ENCODE assay signal across 2 cellular contexts in genomic region chr9:33223696-33224095, GRCh38.
TF ChIP-seq lines count a peak whose summit lies in the region.

No MANE protein-coding gene starts in this region.

TF ChIP-seq in IMR-90, 13 proteins besides CTCF, POLR2A, EP300 and RAD21:
- TF ChIP-seq ELK1 (IDR thresholded peaks at IDR 0.05; ENCODE audit: borderline replicate concordance, low read depth, low read length), result no peak
- 0 out of 2 replicates have a peak, but pooled peaks have one; percentile 13 for TF ChIP-seq SMC3 (IDR thresholded peaks at IDR 0.05; ENCODE audit: low read depth, low read length)
- TF ChIP-seq BHLHE40 (IDR thresholded peaks at IDR 0.05; ENCODE audit: low read depth, low read length), result no peak

TF ChIP-seq in WTC11, 78 proteins besides CTCF, POLR2A, EP300 and RAD21:
- TF ChIP-seq HMGXB4 (CRISPR knock-in tag; IDR thresholded peaks at IDR 0.05) (no peak), TP53 (CRISPR knock-in tag; IDR thresholded peaks at IDR 0.05) (no peak), ZBTB21 (CRISPR knock-in tag; IDR thresholded peaks at IDR 0.05; ENCODE audit: borderline replicate concordance) (no peak), ZNF138 (CRISPR knock-in tag; conservative IDR thresholded peaks at IDR 0.05) (no peak), SMAD3 (CRISPR knock-in tag; IDR thresholded peaks at IDR 0.05; ENCODE audit: borderline replicate concordance) (no peak), SOX15 (CRISPR knock-in tag; IDR thresholded peaks at IDR 0.05) (no peak), CDX4 (CRISPR knock-in tag; IDR thresholded peaks at IDR 0.05; ENCODE audit: borderline replicate concordance) (no peak), E2F1 (CRISPR knock-in tag; IDR thresholded peaks at IDR 0.05) (no peak), ZNF317 (CRISPR knock-in tag; IDR thresholded peaks at IDR 0.05; ENCODE audit: borderline replicate concordance, low read depth) (no peak), NFE2L1 (CRISPR knock-in tag; IDR thresholded peaks at IDR 0.05) (no peak), FOXK1 (CRISPR knock-in tag; IDR thresholded peaks at IDR 0.05) (no peak), PREB (CRISPR knock-in tag; IDR thresholded peaks at IDR 0.05; ENCODE audit: borderline replicate concordance) (no peak), SP1 (CRISPR knock-in tag; conservative IDR thresholded peaks at IDR 0.05) (no peak), FOXP1 (CRISPR knock-in tag; IDR thresholded peaks at IDR 0.05; ENCODE audit: borderline replicate concordance) (no peak), MAX (CRISPR knock-in tag; IDR thresholded peaks at IDR 0.05) (no peak), ZNF425 (CRISPR knock-in tag; conservative IDR thresholded peaks at IDR 0.05) (no peak), HMGA2 (CRISPR knock-in tag; IDR thresholded peaks at IDR 0.05) (no peak), CREB1 (CRISPR knock-in tag; IDR thresholded peaks at IDR 0.05) (no peak)
